In genomic region chr22:37154925-37155712, GRCh38 we compare ENCODE assay signal across 14 cellular contexts. TPM values are rescaled to one million over a fixed set of nuclear protein-coding genes. Genes with fewer than 3 reads are reported as not detected.
A peak's percentile ranks its signal among the peaks of the same experiment; 100 is the strongest.
DNase-seq lines count a peak whose midpoint lies in the region; ATAC-seq, FAIRE-seq and TF ChIP-seq lines count a peak whose summit lies in the region.
"Had no signal": no experiment of that assay in that cellular context is flagged by ENCODE, and none has a peak within 500 bp of the region (broad histone marks: within the 10 kb centered on the region; RNA-seq: fewer than 3 reads in every experiment).

No MANE protein-coding gene starts in this region.

- H3K4me3 ChIP-seq in GM12878, result 0 out of 2 replicates have a peak overlapping the region, but pooled peaks have one; percentile 10
- H3K4me3 ChIP-seq: gastroesophageal sphincter had no signal

- no peaks in the 10 kb centered on the region for H3K36me3 ChIP-seq in GM12878 (ENCODE audit: control insufficient read depth in 2 of 2, insufficient read depth in 2 of 2, low read length in 1 of 2)
- H3K36me3 ChIP-seq: gastroesophageal sphincter had no signal

- H4K20me1 ChIP-seq in GM12878 (ENCODE audit: control insufficient read depth, insufficient read depth), result no peaks in the 10 kb centered on the region

- no peaks in the 10 kb centered on the region for H3K27me3 Mint-ChIP-seq in activated T-cell treated with anti-CD3 and anti-CD28 coated beads, Interleukin-2, amount 50 U/mL, for 4 hours (ENCODE audit: low read depth)
- H3K27me3 Mint-ChIP-seq in stimulated activated naive B cell treated with anti-CD40 and anti-IgM and Interleukin-4, amounts not matched to agents 10 μg/mL and 1 μg/mL and 100 μg/mL, for 72 hours, result peaks cover 36 to 44% of the 10 kb centered on the region in 2 donors

- H3K9ac ChIP-seq in GM12878 (ENCODE audit: control insufficient read depth, insufficient read depth, low read length), result no peak overlapping the region

- CTCF ChIA-PET in GM12878 (lab: Yijun Ruan, JAX), result no interaction called here

- peaks cover 2% of the 10 kb centered on the region for H3K79me2 ChIP-seq in GM12878 (ENCODE audit: control insufficient read depth, insufficient read depth, low read length)

- ATAC-seq in activated T-cell treated with anti-CD3 and anti-CD28 coated beads, Interleukin-2, amount 50 U/mL, for 4 hours, result peak; percentile 33 to 39
- ATAC-seq in HG03095 (IDR thresholded peaks at IDR 0.05; ENCODE audit: unreplicated experiment) (peak; percentile 30), GM12878 (peak; percentile 79), SK-N-SH treated with all-trans-retinoic acid at 6 μM for 48 hours (no peak; the same call in 1 of the 3 replicates), HG03175 (IDR thresholded peaks at IDR 0.05; ENCODE audit: unreplicated experiment) (no peak)
- ATAC-seq in stimulated activated naive B cell treated with anti-CD40 and anti-IgM and Interleukin-4, amounts not matched to agents 10 μg/mL and 1 μg/mL and 100 μg/mL, for 72 hours (replicated peaks), result peak; percentile 74 to 89
- ATAC-seq: gastroesophageal sphincter had no signal

- H3K9me3 Mint-ChIP-seq in activated T-cell treated with anti-CD3 and anti-CD28 coated beads, Interleukin-2, amount 50 U/mL, for 4 hours, result peaks cover 6% of the 10 kb centered on the region
- H3K9me3 Mint-ChIP-seq in stimulated activated naive B cell treated with anti-CD40 and anti-IgM and Interleukin-4, amounts not matched to agents 10 μg/mL and 1 μg/mL and 100 μg/mL, for 72 hours, result peaks cover 0 to 7% of the 10 kb centered on the region in 2 donors

- intact Hi-C loops in GM12878 (cut with micrococcal nuclease; ENCODE audit: unreplicated experiment), result no loop called here

- SMC1A ChIA-PET in GM12878 (lab: Charles Lee; ENCODE audit: uncharacterized antibody, unreplicated experiment), result interaction anchor here (12.5 kb wide), 1 partner anchor 9 kb away, joined by 203 read pairs; no protein-coding TSS in a partner anchor

- peaks cover 2% of the 10 kb centered on the region; the same call in 2 of the 3 replicates for H3K9me3 ChIP-seq in GM12878 (replicated peaks; ENCODE audit: control insufficient read depth, insufficient read depth, low read length)

- RAD21 ChIA-PET in GM12878 (lab: Charles Lee; ENCODE audit: unreplicated experiment), result interaction anchor here (0.6 kb wide), 1 partner anchor 8 kb away, joined by 3 read pairs; no protein-coding TSS in a partner anchor

- no peaks in the 10 kb centered on the region for H3K27me3 ChIP-seq in GM12878 (replicated peaks in 1 of 2; ENCODE audit: control insufficient read depth in 2 of 2, insufficient read depth in 2 of 2, low read length in 1 of 2)

- no peak for TF ChIP-seq POLR2A in GM12878 (IDR thresholded peaks at IDR 0.05; ENCODE audit: low read depth, low read length)

- H3K27ac ChIP-seq in GM12878 (ENCODE audit: control insufficient read depth, insufficient read depth), result peak overlapping the region; percentile 21
- H3K27ac ChIP-seq: gastroesophageal sphincter had no signal

- 0% methylated on average over 7 of the region's 7 CpGs for WGBS in GM12878 (ENCODE audit: insufficient coverage, insufficient replicate concordance, low lambda C conversion rate, missing lambda C conversion rate)

- TF ChIP-seq CTCF in GM12878 (IDR thresholded peaks at IDR 0.05 in 2 of 3, conservative IDR thresholded peaks at IDR 0.05 in 1 of 3; ENCODE audit: control insufficient read depth in 2 of 3, extremely low read depth in 1 of 3, insufficient read depth in 1 of 3, low read depth in 3 of 3, low read length in 3 of 3), result no peak

- peak overlapping the region; percentile 44; the same call in 1 of the 2 replicates for H3K4me2 ChIP-seq in GM12878 (ENCODE audit: control insufficient read depth, insufficient read depth)

- peak overlapping the region; percentile 21 for H3K27ac Mint-ChIP-seq in stimulated activated naive B cell treated with anti-CD40 and anti-IgM and Interleukin-4, amounts not matched to agents 10 μg/mL and 1 μg/mL and 100 μg/mL, for 72 hours

- no TSS peak for BruUV-seq in GM12878 (replicated peaks; lab: Mats Ljungman, UMichigan)

- TF ChIP-seq EP300 in GM12878 (IDR thresholded peaks at IDR 0.05; ENCODE audit: borderline replicate concordance in 1 of 2, control insufficient read depth in 1 of 2, low read depth in 2 of 2, low read length in 2 of 2), result no peak

- no peak for TF ChIP-seq RAD21 in GM12878 (IDR thresholded peaks at IDR 0.05; ENCODE audit: insufficient read depth, low read depth, low read length)

- POLR2A ChIA-PET in GM12878 (lab: Charles Lee), result interaction anchor here (0.6 kb wide), 1 partner anchor 103 kb away, joined by 7 read pairs; no protein-coding TSS in a partner anchor

- no peak overlapping the region for H3K4me3 Mint-ChIP-seq in activated T-cell treated with anti-CD3 and anti-CD28 coated beads, Interleukin-2, amount 50 U/mL, for 4 hours
- H3K4me3 Mint-ChIP-seq in stimulated activated naive B cell treated with anti-CD40 and anti-IgM and Interleukin-4, amounts not matched to agents 10 μg/mL and 1 μg/mL and 100 μg/mL, for 72 hours, result no peak overlapping the region

- FAIRE-seq in GM12878 (lab: Jason Lieb, UNC), result no peak

- in situ Hi-C loops in GM12878 (cut with MboI), result no loop called here

- no peak for DNase-seq in activated T-cell treated with anti-CD3 and anti-CD28 coated beads, Interleukin-2, amount 50 U/mL, for 4 hours
- DNase-seq in activated T-cell treated with anti-CD3 and anti-CD28 coated beads, Interleukin-2, amount 50 U/mL, for 1 hour, result no peak
- DNase-seq in GM12878 (ENCODE audit: low read depth, low spot score) (no peak), DMS79 treated with DMSO at 0.1 percent for 48 hours (lab: John Stamatoyannopoulos, UW) (no peak)
- DNase-seq in stimulated activated naive B cell treated with anti-CD40 and anti-IgM and Interleukin-4, amounts not matched to agents 10 μg/mL and 1 μg/mL and 100 μg/mL, for 72 hours, result peak; percentile 26
- DNase-seq: anterior cingulate cortex, NCI-H524, SIG-M5 had no signal

- H3K4me1 Mint-ChIP-seq in activated T-cell treated with anti-CD3 and anti-CD28 coated beads, Interleukin-2, amount 50 U/mL, for 4 hours (ENCODE audit: low read depth), result peaks cover 59% of the 10 kb centered on the region
- peaks cover 15 to 20% of the 10 kb centered on the region in 2 donors for H3K4me1 Mint-ChIP-seq in stimulated activated naive B cell treated with anti-CD40 and anti-IgM and Interleukin-4, amounts not matched to agents 10 μg/mL and 1 μg/mL and 100 μg/mL, for 72 hours

- peaks cover 50% of the 10 kb centered on the region for H3K4me1 ChIP-seq in GM12878 (ENCODE audit: control insufficient read depth, insufficient read depth, low read length)
- H3K4me1 ChIP-seq: gastroesophageal sphincter had no signal

- H2AFZ ChIP-seq in GM12878 (ENCODE audit: control insufficient read depth, low read depth, low read length), result peak overlapping the region; percentile 40; the same call in 1 of the 2 replicates

- H3K36me3 Mint-ChIP-seq in activated T-cell treated with anti-CD3 and anti-CD28 coated beads, Interleukin-2, amount 50 U/mL, for 4 hours (ENCODE audit: insufficient read depth), result no peaks in the 10 kb centered on the region
- H3K36me3 Mint-ChIP-seq in stimulated activated naive B cell treated with anti-CD40 and anti-IgM and Interleukin-4, amounts not matched to agents 10 μg/mL and 1 μg/mL and 100 μg/mL, for 72 hours, result no peaks in the 10 kb centered on the region

RNA-seq across cellular contexts. Expression of gene IL2RB, which starts 5.4 kb away (rescaled TPM):
- 100 to 1,000 TPM; 178 to 212 (median 206) TPM for total RNA-seq in activated T-cell treated with anti-CD3 and anti-CD28 coated beads, Interleukin-2, amount 50 U/mL, for 4 hours
- total RNA-seq in GM12878 (2013; cell fraction: nucleolus; rRNA removed), result 55.9 and 64.1 TPM in 2 replicates
- 12.4 and 14.8 TPM in 2 replicates for total RNA-seq in GM12878 (2014; rRNA removed)
- total RNA-seq in GM12878 (2014; rRNA removed; fragmentation: Illumina TruSeq; extraction: Trizol), result 11.7 and 14.3 TPM in 2 replicates
- 86.8 and 91.9 TPM in 2 replicates for total RNA-seq in GM12878 (2021)
- polyA plus RNA-seq in GM12878 (2011; ENCODE audit: low read depth), result 28.0 TPM
- 27.7 and 91.9 TPM in 2 replicates for polyA plus RNA-seq in GM12878 (2011; rRNA removed)
- 89.5 and 131 TPM in 2 replicates for polyA plus RNA-seq in GM12878 (2011; cell fraction: cytosol; rRNA removed)
- polyA plus RNA-seq in GM12878 (2011; cell fraction: nucleus; rRNA removed), result 145 TPM in 2 replicates
- polyA plus RNA-seq in GM12878 (2012), result 50.5 and 64.7 TPM in 2 replicates
- 24.3 and 56.0 TPM in 2 replicates for polyA plus RNA-seq in GM12878 (2014; fragmentation: Illumina TruSeq; extraction: Trizol)
- polyA plus RNA-seq in GM12878 (2014; fragmentation: Nextera tagmentation; extraction: Ambion mirVana), result 10 to 100 TPM; 10.2 TPM
- 46.1 and 56.0 TPM in 2 replicates for polyA plus RNA-seq in GM12878 (2014; rRNA removed)
- polyA plus RNA-seq in GM12878 (2016; fragmentation: Nextera tagmentation; extraction: Ambion mirVana), result 100 to 1,000 TPM; 119 to 120 TPM
- 34.5 and 58.6 TPM in 2 replicates for polyA minus RNA-seq in GM12878 (2011; rRNA and poly(A)+ RNA removed)
- polyA minus RNA-seq in GM12878 (2011; cell fraction: cytosol; rRNA and poly(A)+ RNA removed), result 47.5 and 49.2 TPM in 2 replicates
- 19.7 and 32.2 TPM in 2 replicates for polyA minus RNA-seq in GM12878 (2011; cell fraction: nucleus; rRNA and poly(A)+ RNA removed)
- polyA plus RNA-seq: neural cell had no signal

RNA-seq across cellular contexts. Expression of gene C1QTNF6, which starts 32.9 kb away (rescaled TPM):
- total RNA-seq in activated T-cell treated with anti-CD3 and anti-CD28 coated beads, Interleukin-2, amount 50 U/mL, for 4 hours, result 1 to 10 TPM in 2 of 3 donors, under 1 TPM in 1; 0.96 to 2.4 (median 1.2) TPM
- total RNA-seq in GM12878 (2013; cell fraction: nucleolus; rRNA removed), result 23.7 and 26.2 TPM in 2 replicates
- total RNA-seq in GM12878 (2014; rRNA removed) (1.1 and 1.3 TPM in 2 replicates), GM12878 (2014; rRNA removed; fragmentation: Illumina TruSeq; extraction: Trizol) (1.6 and 1.7 TPM in 2 replicates), GM12878 (2021) (2.1 and 2.4 TPM in 2 replicates)
- 2.3 TPM for polyA plus RNA-seq in GM12878 (2011; ENCODE audit: low read depth)
- polyA plus RNA-seq in GM12878 (2011; rRNA removed) (3.9 and 4.1 TPM in 2 replicates), GM12878 (2014; fragmentation: Illumina TruSeq; extraction: Trizol) (1.1 and 1.5 TPM in 2 replicates), GM12878 (2014; fragmentation: Nextera tagmentation; extraction: Ambion mirVana) (under 1 TPM; 0.16 to 0.18 TPM), GM12878 (2014; rRNA removed) (2.5 and 2.7 TPM in 2 replicates), GM12878 (2016; fragmentation: Nextera tagmentation; extraction: Ambion mirVana) (1 to 10 TPM in 1 of 2 experiments, under 1 TPM in 1; 0.99 to 1.1 TPM)
- polyA plus RNA-seq in GM12878 (2011; cell fraction: cytosol; rRNA removed), result 4.7 and 5.2 TPM in 2 replicates
- polyA plus RNA-seq in GM12878 (2011; cell fraction: nucleus; rRNA removed), result 23.6 and 35.1 TPM in 2 replicates
- polyA plus RNA-seq in GM12878 (2012), result 3.4 and 3.7 TPM in 2 replicates
- 5.9 and 8.9 TPM in 2 replicates for polyA minus RNA-seq in GM12878 (2011; rRNA and poly(A)+ RNA removed)
- 2.8 and 4.1 TPM in 2 replicates for polyA minus RNA-seq in GM12878 (2011; cell fraction: cytosol; rRNA and poly(A)+ RNA removed)
- 14.0 and 16.0 TPM in 2 replicates for polyA minus RNA-seq in GM12878 (2011; cell fraction: nucleus; rRNA and poly(A)+ RNA removed)

RNA-seq across cellular contexts. Expression of gene TMPRSS6, which starts 45.6 kb away (rescaled TPM):
- total RNA-seq in activated T-cell treated with anti-CD3 and anti-CD28 coated beads, Interleukin-2, amount 50 U/mL, for 4 hours, result 1 to 10 TPM in 1 of 3 donors, under 1 TPM in 2; 0.76 to 1.3 (median 0.89) TPM
- total RNA-seq in GM12878 (2013; cell fraction: nucleolus; rRNA removed), result 4.0 TPM in 2 replicates
- 0.06 TPM in 1 of 2 replicates, not detected in the other for total RNA-seq in GM12878 (2014; rRNA removed)
- not detected in 2 replicates for total RNA-seq in GM12878 (2014; rRNA removed; fragmentation: Illumina TruSeq; extraction: Trizol)
- 0.19 and 0.31 TPM in 2 replicates for total RNA-seq in GM12878 (2021)
- 0.21 TPM for polyA plus RNA-seq in GM12878 (2011; ENCODE audit: low read depth)
- polyA plus RNA-seq in GM12878 (2011; rRNA removed), result 0.55 and 0.69 TPM in 2 replicates
- 0.82 and 1.3 TPM in 2 replicates for polyA plus RNA-seq in GM12878 (2011; cell fraction: cytosol; rRNA removed)
- polyA plus RNA-seq in GM12878 (2011; cell fraction: nucleus; rRNA removed), result 3.8 and 6.0 TPM in 2 replicates
- polyA plus RNA-seq in GM12878 (2012), result 0.57 and 1.00 TPM in 2 replicates
- not detected in 2 replicates for polyA plus RNA-seq in GM12878 (2014; fragmentation: Illumina TruSeq; extraction: Trizol)
- polyA plus RNA-seq in GM12878 (2014; fragmentation: Nextera tagmentation; extraction: Ambion mirVana), result not detected
- polyA plus RNA-seq in GM12878 (2014; rRNA removed), result 0.03 TPM in 1 of 2 replicates, not detected in the other
- under 1 TPM in 1 of 2 experiments, not detected in 1; 0.07 TPM for polyA plus RNA-seq in GM12878 (2016; fragmentation: Nextera tagmentation; extraction: Ambion mirVana)
- 0.82 and 1.1 TPM in 2 replicates for polyA minus RNA-seq in GM12878 (2011; rRNA and poly(A)+ RNA removed)
- 0.31 TPM in 1 of 2 replicates, not detected in the other for polyA minus RNA-seq in GM12878 (2011; cell fraction: cytosol; rRNA and poly(A)+ RNA removed)
- 1.8 TPM in 2 replicates for polyA minus RNA-seq in GM12878 (2011; cell fraction: nucleus; rRNA and poly(A)+ RNA removed)
- total RNA-seq: gastroesophageal sphincter had no signal
- polyA plus RNA-seq: neural cell had no signal

RNA-seq across cellular contexts. Expression of gene SSTR3, which starts 57.2 kb away (rescaled TPM):
- 1 to 10 TPM; 1.7 to 2.3 (median 1.9) TPM for total RNA-seq in activated T-cell treated with anti-CD3 and anti-CD28 coated beads, Interleukin-2, amount 50 U/mL, for 4 hours
- 12.3 and 12.5 TPM in 2 replicates for total RNA-seq in GM12878 (2013; cell fraction: nucleolus; rRNA removed)
- total RNA-seq in GM12878 (2014; rRNA removed) (3.6 and 4.5 TPM in 2 replicates), GM12878 (2014; rRNA removed; fragmentation: Illumina TruSeq; extraction: Trizol) (2.5 and 2.8 TPM in 2 replicates), GM12878 (2021) (4.5 TPM in 2 replicates)
- 2.6 TPM for polyA plus RNA-seq in GM12878 (2011; ENCODE audit: low read depth)
- polyA plus RNA-seq in GM12878 (2011; rRNA removed) (3.6 and 4.3 TPM in 2 replicates), GM12878 (2014; fragmentation: Illumina TruSeq; extraction: Trizol) (1.6 and 2.3 TPM in 2 replicates), GM12878 (2014; fragmentation: Nextera tagmentation; extraction: Ambion mirVana) (under 1 TPM; 0.03 to 0.46 TPM), GM12878 (2014; rRNA removed) (4.0 and 4.3 TPM in 2 replicates), GM12878 (2016; fragmentation: Nextera tagmentation; extraction: Ambion mirVana) (1 to 10 TPM in 1 of 2 experiments, under 1 TPM in 1; 0.74 to 1.2 TPM)
- 4.7 and 5.3 TPM in 2 replicates for polyA plus RNA-seq in GM12878 (2011; cell fraction: cytosol; rRNA removed)
- polyA plus RNA-seq in GM12878 (2011; cell fraction: nucleus; rRNA removed), result 10.9 and 11.1 TPM in 2 replicates
- 5.5 and 6.9 TPM in 2 replicates for polyA plus RNA-seq in GM12878 (2012)
- 6.1 and 11.3 TPM in 2 replicates for polyA minus RNA-seq in GM12878 (2011; rRNA and poly(A)+ RNA removed)
- polyA minus RNA-seq in GM12878 (2011; cell fraction: cytosol; rRNA and poly(A)+ RNA removed), result 2.7 and 3.5 TPM in 2 replicates
- 3.1 and 4.2 TPM in 2 replicates for polyA minus RNA-seq in GM12878 (2011; cell fraction: nucleus; rRNA and poly(A)+ RNA removed)
- total RNA-seq: gastroesophageal sphincter, ureter had no signal
- polyA plus RNA-seq: neural cell had no signal

Comparison
In these comparisons a context has a peak if more than half of its experiments do, and no peak if none do; other contexts are left out.
1. ATAC-seq: peak in activated T-cell treated with anti-CD3 and anti-CD28 coated beads, Interleukin-2, amount 50 U/mL, for 4 hours (2 of 2), HG03095 (single experiment), GM12878 (single experiment) and stimulated activated naive B cell treated with anti-CD40 and anti-IgM and Interleukin-4, amounts not matched to agents 10 μg/mL and 1 μg/mL and 100 μg/mL, for 72 hours (2 of 2); none in SK-N-SH treated with all-trans-retinoic acid at 6 μM for 48 hours (single experiment) and HG03175 (single experiment).